In the genomic region with DNA sequence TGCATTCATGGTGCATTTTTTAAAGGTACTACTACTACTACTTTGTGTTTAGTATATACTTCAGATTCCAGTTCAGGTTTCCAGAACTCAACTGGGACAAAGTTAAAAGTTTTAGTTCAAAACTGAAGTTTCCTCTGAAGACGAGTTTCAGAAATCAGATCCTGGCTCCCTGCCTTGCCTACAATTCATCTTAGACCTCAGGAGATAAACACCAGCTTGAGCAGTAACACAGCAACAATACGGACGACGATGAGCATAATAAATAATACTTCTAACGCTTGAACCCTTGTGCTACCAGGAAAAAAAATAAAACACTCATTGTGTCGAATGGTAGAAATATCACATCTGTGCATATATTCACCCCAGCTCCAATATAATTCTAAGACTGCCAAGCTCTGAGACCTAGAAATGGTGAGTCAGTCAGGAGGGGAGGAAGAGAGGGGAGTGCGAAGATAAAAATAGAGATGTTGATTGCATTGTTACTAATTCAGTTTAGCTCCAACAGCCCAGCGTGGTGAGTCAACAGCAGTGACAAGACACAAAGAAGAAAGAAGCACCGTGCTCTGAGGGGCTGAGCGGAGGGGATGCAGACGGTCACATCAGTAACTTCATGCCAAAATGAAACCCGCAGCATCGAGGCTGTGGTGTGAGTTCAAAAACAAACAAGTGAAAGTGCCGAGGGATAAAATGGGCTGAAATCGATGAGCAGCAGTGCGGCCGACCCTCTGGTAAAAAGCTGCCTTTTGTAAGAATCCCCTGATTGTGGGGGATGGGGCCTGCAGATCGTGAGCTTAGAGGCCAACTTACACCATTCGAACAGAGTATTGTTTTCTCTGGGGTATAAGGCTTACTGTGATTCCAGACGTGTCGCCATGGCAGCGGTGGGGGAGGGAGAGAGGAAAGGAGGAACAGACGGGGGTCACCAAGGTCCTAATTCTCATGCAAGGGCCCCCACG, we compare ENCODE assay signal across 2 cellular contexts.
TF ChIP-seq lines count a peak whose summit lies in the region.

No MANE protein-coding gene starts in this region.

TF ChIP-seq in HepG2, 621 proteins besides CTCF, POLR2A, EP300 and RAD21 (continued from another document):
- no peak for TF ChIP-seq ZHX2 (IDR thresholded peaks at IDR 0.05; ENCODE audit: low read depth)
- no peak for TF ChIP-seq ZHX2 (CRISPR knock-in tag; IDR thresholded peaks at IDR 0.05; ENCODE audit: borderline replicate concordance)
- no peak for TF ChIP-seq SRF (IDR thresholded peaks at IDR 0.05; ENCODE audit: low read depth, low read length)
- TF ChIP-seq TBX2 (CRISPR knock-in tag; IDR thresholded peaks at IDR 0.05; ENCODE audit: borderline replicate concordance) = no peak
- no peak for TF ChIP-seq MBNL3 (CRISPR knock-in tag; conservative IDR thresholded peaks at IDR 0.05)
- no peak for TF ChIP-seq RARA (CRISPR knock-in tag; IDR thresholded peaks at IDR 0.05)
- no peak for TF ChIP-seq SIN3A (IDR thresholded peaks at IDR 0.05; ENCODE audit: borderline replicate concordance, low read depth, low read length)
- TF ChIP-seq PCBP2 (optimal IDR thresholded peaks at IDR 0.05; ENCODE audit: low read depth, low read length, poor library complexity, severe bottlenecking) = no peak
- TF ChIP-seq REST (IDR thresholded peaks at IDR 0.05; ENCODE audit: borderline replicate concordance in 1 of 2, low read depth in 1 of 2, low read length in 2 of 2) = no peak
- TF ChIP-seq NR3C1 (CRISPR knock-in tag; IDR thresholded peaks at IDR 0.05) = no peak
- TF ChIP-seq, protein P1, sequence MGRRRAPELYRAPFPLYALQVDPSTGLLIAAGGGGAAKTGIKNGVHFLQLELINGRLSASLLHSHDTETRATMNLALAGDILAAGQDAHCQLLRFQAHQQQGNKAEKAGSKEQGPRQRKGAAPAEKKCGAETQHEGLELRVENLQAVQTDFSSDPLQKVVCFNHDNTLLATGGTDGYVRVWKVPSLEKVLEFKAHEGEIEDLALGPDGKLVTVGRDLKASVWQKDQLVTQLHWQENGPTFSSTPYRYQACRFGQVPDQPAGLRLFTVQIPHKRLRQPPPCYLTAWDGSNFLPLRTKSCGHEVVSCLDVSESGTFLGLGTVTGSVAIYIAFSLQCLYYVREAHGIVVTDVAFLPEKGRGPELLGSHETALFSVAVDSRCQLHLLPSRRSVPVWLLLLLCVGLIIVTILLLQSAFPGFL (CRISPR knock-in tag; IDR thresholded peaks at IDR 0.05) = no peak
- no peak for TF ChIP-seq LCORL (IDR thresholded peaks at IDR 0.05)
- no peak for TF ChIP-seq LCORL (CRISPR knock-in tag; IDR thresholded peaks at IDR 0.05)

TF ChIP-seq in WTC11, 78 proteins besides CTCF, POLR2A, EP300 and RAD21 (continued from another document):
- TF ChIP-seq ZSCAN18 (CRISPR knock-in tag; IDR thresholded peaks at IDR 0.05) (no peak), SP1 (CRISPR knock-in tag; conservative IDR thresholded peaks at IDR 0.05) (no peak), ZBTB43 (CRISPR knock-in tag; IDR thresholded peaks at IDR 0.05) (no peak), GTF2I (CRISPR knock-in tag; conservative IDR thresholded peaks at IDR 0.05) (no peak), JAZF1 (CRISPR knock-in tag; IDR thresholded peaks at IDR 0.05) (no peak)
- TF ChIP-seq, protein P2, sequence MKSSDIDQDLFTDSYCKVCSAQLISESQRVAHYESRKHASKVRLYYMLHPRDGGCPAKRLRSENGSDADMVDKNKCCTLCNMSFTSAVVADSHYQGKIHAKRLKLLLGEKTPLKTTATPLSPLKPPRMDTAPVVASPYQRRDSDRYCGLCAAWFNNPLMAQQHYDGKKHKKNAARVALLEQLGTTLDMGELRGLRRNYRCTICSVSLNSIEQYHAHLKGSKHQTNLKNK (CRISPR knock-in tag; IDR thresholded peaks at IDR 0.05) = no peak
